ENCODE assay signal across 8 cellular contexts in genomic region chr3:16399473-16399872, GRCh38.
DNase-seq lines count a peak whose midpoint lies in the region; ATAC-seq and TF ChIP-seq lines count a peak whose summit lies in the region.

No MANE protein-coding gene starts in this region.

- POLR2A ChIA-PET in T-cell (lab: Charles Lee) = interaction anchor here in 1 of 2 donors (0.7 kb wide), 1 partner anchor 59 kb away, joined by 3 read pairs; no protein-coding TSS in a partner anchor

- ATAC-seq in effector memory CD8-positive, alpha-beta T cell (replicated peaks) = no peak
- no peak for ATAC-seq in T-cell (replicated peaks in 1 of 4)
- ATAC-seq in HG03439 (IDR thresholded peaks at IDR 0.05; ENCODE audit: unreplicated experiment) = no peak

- no peaks in the 10 kb centered on the region for H3K27me3 Mint-ChIP-seq in effector memory CD8-positive, alpha-beta T cell
- H3K27me3 Mint-ChIP-seq in nephron progenitor cell (ENCODE audit: low read depth, poor library complexity) = no peaks in the 10 kb centered on the region
- H3K27me3 Mint-ChIP-seq in T-cell = no peaks in the 10 kb centered on the region

- H3K4me1 Mint-ChIP-seq in effector memory CD8-positive, alpha-beta T cell (ENCODE audit: low read depth in 2 of 2) = peaks cover 24 to 34% of the 10 kb centered on the region in 2 donors
- H3K4me1 Mint-ChIP-seq in nephron progenitor cell (peaks cover 57% of the 10 kb centered on the region), T-cell (peaks cover 27 to 38% (median 35%) of the 10 kb centered on the region in 3 donors)

- DNase-seq in NCI-H2227 (lab: John Stamatoyannopoulos, UW; ENCODE audit: unreplicated experiment) = peak; percentile 25
- DNase-seq in NCI-H2227 treated with DMSO at 0.1 percent for 48 hours (lab: John Stamatoyannopoulos, UW) = no peak
- DNase-seq in NCI-H2171 treated with DMSO at 0.1 percent for 48 hours (lab: John Stamatoyannopoulos, UW) = peak; percentile 77
- DNase-seq in effector memory CD8-positive, alpha-beta T cell = no peak
- peak; percentile 52 for DNase-seq in nephron progenitor cell
- DNase-seq in NCI-H1417 treated with DMSO at 0.1 percent for 48 hours (lab: John Stamatoyannopoulos, UW) = no peak
- no peak for DNase-seq in T-cell

- no peak overlapping the region for H3K4me3 Mint-ChIP-seq in effector memory CD8-positive, alpha-beta T cell
- H3K4me3 Mint-ChIP-seq in nephron progenitor cell (peak overlapping the region; percentile 43), T-cell (no peak overlapping the region)

- H3K36me3 Mint-ChIP-seq in effector memory CD8-positive, alpha-beta T cell (ENCODE audit: insufficient read depth) = peaks cover 18% of the 10 kb centered on the region
- H3K36me3 Mint-ChIP-seq in nephron progenitor cell (ENCODE audit: low read depth) (peaks cover 15% of the 10 kb centered on the region), T-cell (peaks cover 60% of the 10 kb centered on the region)

- peak overlapping the region; percentile 81 to 85 for H3K27ac Mint-ChIP-seq in effector memory CD8-positive, alpha-beta T cell
- H3K27ac Mint-ChIP-seq in nephron progenitor cell = peak overlapping the region; percentile 98
- H3K27ac Mint-ChIP-seq in T-cell = peak overlapping the region in 1 of 2 donors; percentile 71

- TF ChIP-seq CTCF in nephron progenitor cell (IDR thresholded peaks at IDR 0.05) = no peak

- CTCF ChIA-PET in T-cell (lab: Charles Lee) = no interaction called here

- no peaks in the 10 kb centered on the region for H3K9me3 Mint-ChIP-seq in effector memory CD8-positive, alpha-beta T cell
- H3K9me3 Mint-ChIP-seq in nephron progenitor cell (peaks cover 3% of the 10 kb centered on the region), T-cell (no peaks in the 10 kb centered on the region)

Comparison
In these comparisons a context has a peak if more than half of its experiments do, and no peak if none do; other contexts are left out.
1. DNase-seq: peak in NCI-H2227 (single experiment), NCI-H2171 treated with DMSO at 0.1 percent for 48 hours (single experiment) and nephron progenitor cell (single experiment); none in NCI-H2227 treated with DMSO at 0.1 percent for 48 hours (single experiment), effector memory CD8-positive, alpha-beta T cell (0 of 3), NCI-H1417 treated with DMSO at 0.1 percent for 48 hours (single experiment) and T-cell (0 of 34).